Comparison of ENCODE assay signal across 8 cellular contexts in genomic region chr13:62357887-62358645, GRCh38.
A peak's percentile ranks its signal among the peaks of the same experiment; 100 is the strongest.
DNase-seq lines count a peak whose midpoint lies in the region; ATAC-seq and TF ChIP-seq lines count a peak whose summit lies in the region.

No MANE protein-coding gene starts in this region.

- DNase-seq in COR-L47 (lab: John Stamatoyannopoulos, UW) (peak; percentile 15), WTC11 (ENCODE audit: low spot score) (peak; percentile 64), Right ventricle myocardium superior (no peak), NCI-H2081 treated with DMSO at 0.1 percent for 48 hours (lab: John Stamatoyannopoulos, UW) (no peak), immature natural killer cell (no peak)

- H3K9me3 Mint-ChIP-seq in WTC11 = no peaks in the 10 kb centered on the region
- H3K9me3 Mint-ChIP-seq in nephron = no peaks in the 10 kb centered on the region
- H3K9me3 Mint-ChIP-seq in immature natural killer cell = peaks cover 1 to 19% (median 13%) of the 10 kb centered on the region in 6 donors

- intact Hi-C loops in Right ventricle myocardium superior (cut with DNase I) = no loop called here

- ATAC-seq in GM21381 (IDR thresholded peaks at IDR 0.05; ENCODE audit: unreplicated experiment) (peak; percentile 52), WTC11 (peak; percentile 100), Right ventricle myocardium superior (ENCODE audit: poor library complexity) (no peak)

- POLR2A ChIA-PET in WTC11 (lab: Charles Lee) = no interaction called here

- TF ChIP-seq CTCF in LNCAP (IDR thresholded peaks at IDR 0.05) (peak; percentile 69), WTC11 (IDR thresholded peaks at IDR 0.05) (peak; percentile 63), nephron (IDR thresholded peaks at IDR 0.05; ENCODE audit: unreplicated experiment in 3 of 3) (peak; percentile 29 to 60 (median 35))

- H3K4me1 Mint-ChIP-seq in WTC11 (peaks cover 27% of the 10 kb centered on the region), nephron (no peaks in the 10 kb centered on the region), immature natural killer cell (no peaks in the 10 kb centered on the region)

- H3K27me3 Mint-ChIP-seq in WTC11 (ENCODE audit: low read depth) = no peaks in the 10 kb centered on the region
- H3K27me3 Mint-ChIP-seq in nephron (ENCODE audit: low read depth) = no peaks in the 10 kb centered on the region
- no peaks in the 10 kb centered on the region for H3K27me3 Mint-ChIP-seq in immature natural killer cell (ENCODE audit: low read depth in 3 of 3)

- H3K27ac Mint-ChIP-seq in WTC11 (no peak overlapping the region), nephron (no peak overlapping the region), immature natural killer cell (no peak overlapping the region)

- H3K4me3 Mint-ChIP-seq in WTC11 = no peak overlapping the region
- no peak overlapping the region for H3K4me3 Mint-ChIP-seq in nephron
- H3K4me3 Mint-ChIP-seq in immature natural killer cell = no peak overlapping the region

- CTCF ChIA-PET in WTC11 (lab: Charles Lee) = interaction anchor here (0.8 to 2.1 kb wide), 7 partner anchors 10 to 344 kb away, joined by 3 to 27 read pairs (median 4); no protein-coding TSS in a partner anchor

- H3K36me3 Mint-ChIP-seq in WTC11 (no peaks in the 10 kb centered on the region), nephron (ENCODE audit: low read depth) (no peaks in the 10 kb centered on the region), immature natural killer cell (no peaks in the 10 kb centered on the region)

TF ChIP-seq in WTC11, 78 proteins besides CTCF, POLR2A, EP300 and RAD21 (continues in another document):
- no peak for TF ChIP-seq ARID4B (CRISPR knock-in tag; IDR thresholded peaks at IDR 0.05; ENCODE audit: borderline replicate concordance)
- TF ChIP-seq HMGXB4 (CRISPR knock-in tag; IDR thresholded peaks at IDR 0.05) = no peak
- TF ChIP-seq ATF3 (CRISPR knock-in tag; conservative IDR thresholded peaks at IDR 0.05) = no peak
- TF ChIP-seq IRF1 (CRISPR knock-in tag; IDR thresholded peaks at IDR 0.05) = no peak
- TF ChIP-seq RELA (CRISPR knock-in tag; IDR thresholded peaks at IDR 0.05; ENCODE audit: borderline replicate concordance) = no peak
- no peak for TF ChIP-seq E2F4 (CRISPR knock-in tag; IDR thresholded peaks at IDR 0.05; ENCODE audit: borderline replicate concordance, low read depth)
- no peak for TF ChIP-seq ZNF512 (CRISPR knock-in tag; IDR thresholded peaks at IDR 0.05; ENCODE audit: borderline replicate concordance)
- no peak for TF ChIP-seq TEAD4 (CRISPR knock-in tag; IDR thresholded peaks at IDR 0.05)
- no peak for TF ChIP-seq HMGA2 (CRISPR knock-in tag; IDR thresholded peaks at IDR 0.05)
- TF ChIP-seq ZNF317 (CRISPR knock-in tag; IDR thresholded peaks at IDR 0.05; ENCODE audit: borderline replicate concordance, low read depth) = no peak
- no peak for TF ChIP-seq ZNF416 (CRISPR knock-in tag; IDR thresholded peaks at IDR 0.05)
- no peak for TF ChIP-seq MXD4 (CRISPR knock-in tag; IDR thresholded peaks at IDR 0.05; ENCODE audit: borderline replicate concordance)
- no peak for TF ChIP-seq PRRX2 (CRISPR knock-in tag; IDR thresholded peaks at IDR 0.05)
- TF ChIP-seq NR1H2 (CRISPR knock-in tag; IDR thresholded peaks at IDR 0.05) = no peak

Comparison
In these comparisons a context has a peak if more than half of its experiments do, and no peak if none do; other contexts are left out.
1. DNase-seq: peak in COR-L47 (single experiment) and WTC11 (single experiment); none in Right ventricle myocardium superior (single experiment), NCI-H2081 treated with DMSO at 0.1 percent for 48 hours (single experiment) and immature natural killer cell (0 of 3).
2. Peak in every context shown above with its lines, with median percentiles within 50 percentile points of each other: CTCF ChIP-seq.